8 cellular contexts compared by ENCODE assay signal in the genomic region with DNA sequence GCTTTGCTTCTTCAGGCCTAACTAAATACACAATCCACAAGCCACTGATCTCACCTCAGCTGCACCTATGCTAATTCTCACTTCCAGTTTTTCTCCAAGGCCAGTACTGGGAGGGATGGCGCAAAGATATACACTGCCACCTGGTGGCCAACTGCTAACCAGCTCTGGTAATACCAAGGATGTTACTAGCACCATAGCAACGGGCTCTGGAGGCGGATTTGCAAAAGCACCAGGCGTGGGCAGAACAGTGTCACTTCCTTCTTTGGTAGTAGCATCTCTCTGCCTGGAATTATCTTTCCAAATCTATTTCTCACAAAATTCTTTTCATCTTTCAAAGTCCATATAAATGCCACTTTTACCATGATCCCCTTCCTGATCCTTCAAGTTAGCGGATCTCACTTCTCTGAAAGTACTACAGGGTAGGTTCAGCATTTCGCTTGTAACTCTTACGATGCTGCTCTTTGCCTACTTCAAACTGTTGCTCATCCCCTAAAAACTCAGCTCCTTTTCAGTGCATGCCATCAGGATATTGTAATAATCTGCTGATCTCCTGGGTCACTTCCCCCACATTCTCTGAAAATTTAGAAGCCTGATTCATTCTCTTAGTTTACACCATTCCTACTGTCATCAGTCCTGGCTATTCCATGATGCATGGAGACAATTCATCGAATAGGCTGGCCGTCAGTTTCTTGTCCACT. TPM values are rescaled to one million over a fixed set of nuclear protein-coding genes. Genes with fewer than 3 reads are reported as not detected.
DNase-seq lines count a peak whose midpoint lies in the region; ATAC-seq and TF ChIP-seq lines count a peak whose summit lies in the region.

No MANE protein-coding gene starts in this region.

- H3K36me3 ChIP-seq in Panc1 (ENCODE audit: control insufficient read depth, insufficient read depth, low read length), result no peaks in the 10 kb centered on the region

- in situ Hi-C loops in Panc1 (cut with HindIII; ENCODE audit: low pct_unique_long_range_greater_than_20kb, low sequenced_read_pairs), result no loop called here

- H3K4me1 ChIP-seq in Panc1 (ENCODE audit: control insufficient read depth, insufficient read depth, low read length), result no peaks in the 10 kb centered on the region

- H3K9me3 Mint-ChIP-seq in activated T-cell treated with anti-CD3 and anti-CD28 coated beads, Interleukin-2, amount 50 U/mL, for 72 hours, result no peaks in the 10 kb centered on the region

- POLR2A ChIA-PET in Panc1 (lab: Charles Lee), result no interaction called here

- intact Hi-C loops in Panc1 (cut with micrococcal nuclease; ENCODE audit: unreplicated experiment), result loop anchor here (2.0 kb wide), 1 partner anchor 135 kb away; no protein-coding TSS in a partner anchor

- ATAC-seq in GM21786 (IDR thresholded peaks at IDR 0.05; ENCODE audit: unreplicated experiment) (peak; percentile 98), Panc1 (peak; percentile 99)
- ATAC-seq in activated T-cell treated with anti-CD3 and anti-CD28 coated beads, Interleukin-2, amount 50 U/mL, for 72 hours (replicated peaks in 1 of 2), result peak; percentile 91 to 94

- peak; percentile 84 for TF ChIP-seq RAD21 in Ishikawa (IDR thresholded peaks at IDR 0.05; ENCODE audit: low read depth)

- TF ChIP-seq CTCF in Panc1 (IDR thresholded peaks at IDR 0.05) (peak; percentile 83), fibroblast of the aortic adventitia (IDR thresholded peaks at IDR 0.05; ENCODE audit: insufficient read depth, low read length) (peak; percentile 73)

- H3K9me3 ChIP-seq in Panc1 (ENCODE audit: control insufficient read depth, insufficient read depth, low read depth, low read length), result no peaks in the 10 kb centered on the region

- no peak for TF ChIP-seq EP300 in Ishikawa (IDR thresholded peaks at IDR 0.05; ENCODE audit: borderline replicate concordance)

- H3K27me3 ChIP-seq in Panc1 (ENCODE audit: control insufficient read depth, insufficient read depth, low read length), result no peaks in the 10 kb centered on the region

- H3K27ac Mint-ChIP-seq in activated T-cell treated with anti-CD3 and anti-CD28 coated beads, Interleukin-2, amount 50 U/mL, for 72 hours, result no peak overlapping the region

- no peak overlapping the region for H3K27ac ChIP-seq in Panc1 (ENCODE audit: low read length)

- DNase-seq in EL (peak; percentile 90), Panc1 (ENCODE audit: low read depth, low spot score) (no peak), fibroblast of the aortic adventitia (ENCODE audit: low read depth) (peak; percentile 87), occipital lobe (lab: John Stamatoyannopoulos, UW) (peak; percentile 82), superior temporal gyrus (ENCODE audit: extremely low spot score) (peak; percentile 88)
- peak; percentile 83 to 88 for DNase-seq in activated T-cell treated with anti-CD3 and anti-CD28 coated beads, Interleukin-2, amount 50 U/mL, for 72 hours

- CTCF ChIA-PET in Panc1 (lab: Charles Lee), result interaction anchor here (0.7 kb wide), 1 partner anchor 35 kb away, joined by 3 read pairs; no protein-coding TSS in a partner anchor

- peaks cover 20% of the 10 kb centered on the region for H3K4me1 Mint-ChIP-seq in activated T-cell treated with anti-CD3 and anti-CD28 coated beads, Interleukin-2, amount 50 U/mL, for 72 hours (ENCODE audit: low read depth)

- BruUV-seq in Panc1 (replicated peaks; lab: Mats Ljungman, UMichigan), result no TSS peak

- peaks cover 0 to 5% of the 10 kb centered on the region in 2 donors for H3K36me3 Mint-ChIP-seq in activated T-cell treated with anti-CD3 and anti-CD28 coated beads, Interleukin-2, amount 50 U/mL, for 72 hours (ENCODE audit: insufficient read depth in 2 of 2)

- H3K4me3 Mint-ChIP-seq in activated T-cell treated with anti-CD3 and anti-CD28 coated beads, Interleukin-2, amount 50 U/mL, for 72 hours, result no peak overlapping the region

- no peak overlapping the region for H3K4me3 ChIP-seq in Panc1 (ENCODE audit: low read depth in 2 of 2, low read length in 2 of 2)
- H3K4me3 ChIP-seq in fibroblast of the aortic adventitia (ENCODE audit: low read depth, low read length), result no peak overlapping the region

- H3K27me3 Mint-ChIP-seq in activated T-cell treated with anti-CD3 and anti-CD28 coated beads, Interleukin-2, amount 50 U/mL, for 72 hours (ENCODE audit: low read depth), result no peaks in the 10 kb centered on the region

TF ChIP-seq in Ishikawa, 13 proteins besides CTCF, POLR2A, EP300 and RAD21:
- TF ChIP-seq EGR1 (IDR thresholded peaks at IDR 0.05) (no peak), CEBPB (IDR thresholded peaks at IDR 0.05) (no peak), NFIC (IDR thresholded peaks at IDR 0.05) (no peak), FOXM1 (IDR thresholded peaks at IDR 0.05; ENCODE audit: borderline replicate concordance, low read depth) (no peak), CREB1 (IDR thresholded peaks at IDR 0.05; ENCODE audit: low read depth) (no peak)
- TF ChIP-seq, protein P1, sequence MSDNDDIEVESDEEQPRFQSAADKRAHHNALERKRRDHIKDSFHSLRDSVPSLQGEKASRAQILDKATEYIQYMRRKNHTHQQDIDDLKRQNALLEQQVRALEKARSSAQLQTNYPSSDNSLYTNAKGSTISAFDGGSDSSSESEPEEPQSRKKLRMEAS (IDR thresholded peaks at IDR 0.05), result no peak
- TF ChIP-seq, protein P2, sequence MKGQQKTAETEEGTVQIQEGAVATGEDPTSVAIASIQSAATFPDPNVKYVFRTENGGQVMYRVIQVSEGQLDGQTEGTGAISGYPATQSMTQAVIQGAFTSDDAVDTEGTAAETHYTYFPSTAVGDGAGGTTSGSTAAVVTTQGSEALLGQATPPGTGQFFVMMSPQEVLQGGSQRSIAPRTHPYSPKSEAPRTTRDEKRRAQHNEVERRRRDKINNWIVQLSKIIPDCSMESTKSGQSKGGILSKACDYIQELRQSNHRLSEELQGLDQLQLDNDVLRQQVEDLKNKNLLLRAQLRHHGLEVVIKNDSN (IDR thresholded peaks at IDR 0.05), result no peak
- TF ChIP-seq, protein P3, sequence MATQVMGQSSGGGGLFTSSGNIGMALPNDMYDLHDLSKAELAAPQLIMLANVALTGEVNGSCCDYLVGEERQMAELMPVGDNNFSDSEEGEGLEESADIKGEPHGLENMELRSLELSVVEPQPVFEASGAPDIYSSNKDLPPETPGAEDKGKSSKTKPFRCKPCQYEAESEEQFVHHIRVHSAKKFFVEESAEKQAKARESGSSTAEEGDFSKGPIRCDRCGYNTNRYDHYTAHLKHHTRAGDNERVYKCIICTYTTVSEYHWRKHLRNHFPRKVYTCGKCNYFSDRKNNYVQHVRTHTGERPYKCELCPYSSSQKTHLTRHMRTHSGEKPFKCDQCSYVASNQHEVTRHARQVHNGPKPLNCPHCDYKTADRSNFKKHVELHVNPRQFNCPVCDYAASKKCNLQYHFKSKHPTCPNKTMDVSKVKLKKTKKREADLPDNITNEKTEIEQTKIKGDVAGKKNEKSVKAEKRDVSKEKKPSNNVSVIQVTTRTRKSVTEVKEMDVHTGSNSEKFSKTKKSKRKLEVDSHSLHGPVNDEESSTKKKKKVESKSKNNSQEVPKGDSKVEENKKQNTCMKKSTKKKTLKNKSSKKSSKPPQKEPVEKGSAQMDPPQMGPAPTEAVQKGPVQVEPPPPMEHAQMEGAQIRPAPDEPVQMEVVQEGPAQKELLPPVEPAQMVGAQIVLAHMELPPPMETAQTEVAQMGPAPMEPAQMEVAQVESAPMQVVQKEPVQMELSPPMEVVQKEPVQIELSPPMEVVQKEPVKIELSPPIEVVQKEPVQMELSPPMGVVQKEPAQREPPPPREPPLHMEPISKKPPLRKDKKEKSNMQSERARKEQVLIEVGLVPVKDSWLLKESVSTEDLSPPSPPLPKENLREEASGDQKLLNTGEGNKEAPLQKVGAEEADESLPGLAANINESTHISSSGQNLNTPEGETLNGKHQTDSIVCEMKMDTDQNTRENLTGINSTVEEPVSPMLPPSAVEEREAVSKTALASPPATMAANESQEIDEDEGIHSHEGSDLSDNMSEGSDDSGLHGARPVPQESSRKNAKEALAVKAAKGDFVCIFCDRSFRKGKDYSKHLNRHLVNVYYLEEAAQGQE (IDR thresholded peaks at IDR 0.05; ENCODE audit: low read depth), result no peak

RNA-seq across cellular contexts. Expression of a gene that starts 37.1 kb away (rescaled TPM):
- 10.9 TPM for total RNA-seq in Panc1 (2021; ENCODE audit: unreplicated experiment)
- 6.6 TPM for polyA plus RNA-seq in Panc1 (2012; ENCODE audit: insufficient read length)
- total RNA-seq in activated T-cell treated with anti-CD3 and anti-CD28 coated beads, Interleukin-2, amount 50 U/mL, for 72 hours, result 10 to 100 TPM; 26.6 to 27.8 TPM
- total RNA-seq in fibroblast of the aortic adventitia (ENCODE audit: low replicate concordance), result 7.8 and 13.8 TPM in 2 replicates
- 7.3 TPM for total RNA-seq in occipital lobe

RNA-seq across cellular contexts. Expression of a gene that starts 59.4 kb away (rescaled TPM):
- total RNA-seq in Panc1 (2021; ENCODE audit: unreplicated experiment) (0.51 TPM), fibroblast of the aortic adventitia (ENCODE audit: low replicate concordance) (42.4 and 49.6 TPM in 2 replicates), occipital lobe (57.1 TPM)
- polyA plus RNA-seq in Panc1 (2012; ENCODE audit: insufficient read length), result 0.79 TPM
- total RNA-seq in activated T-cell treated with anti-CD3 and anti-CD28 coated beads, Interleukin-2, amount 50 U/mL, for 72 hours, result 100 to 1,000 TPM; 312 to 509 TPM

Comparison
In these comparisons a context has a peak if more than half of its experiments do, and no peak if none do; other contexts are left out.
1. RNA of a gene that starts 59.4 kb away (total RNA-seq): 312 to 509 TPM in activated T-cell treated with anti-CD3 and anti-CD28 coated beads, Interleukin-2, amount 50 U/mL, for 72 hours, 57.1 TPM in occipital lobe (single experiment) and 42.4 to 49.6 TPM in fibroblast of the aortic adventitia; 0.51 TPM in Panc1 (single experiment); every median in the first group is over 10 times any median in the second.
2. Peak in every context shown above with its lines, with median percentiles within 50 percentile points of each other: ATAC-seq.